In the genomic region with DNA sequence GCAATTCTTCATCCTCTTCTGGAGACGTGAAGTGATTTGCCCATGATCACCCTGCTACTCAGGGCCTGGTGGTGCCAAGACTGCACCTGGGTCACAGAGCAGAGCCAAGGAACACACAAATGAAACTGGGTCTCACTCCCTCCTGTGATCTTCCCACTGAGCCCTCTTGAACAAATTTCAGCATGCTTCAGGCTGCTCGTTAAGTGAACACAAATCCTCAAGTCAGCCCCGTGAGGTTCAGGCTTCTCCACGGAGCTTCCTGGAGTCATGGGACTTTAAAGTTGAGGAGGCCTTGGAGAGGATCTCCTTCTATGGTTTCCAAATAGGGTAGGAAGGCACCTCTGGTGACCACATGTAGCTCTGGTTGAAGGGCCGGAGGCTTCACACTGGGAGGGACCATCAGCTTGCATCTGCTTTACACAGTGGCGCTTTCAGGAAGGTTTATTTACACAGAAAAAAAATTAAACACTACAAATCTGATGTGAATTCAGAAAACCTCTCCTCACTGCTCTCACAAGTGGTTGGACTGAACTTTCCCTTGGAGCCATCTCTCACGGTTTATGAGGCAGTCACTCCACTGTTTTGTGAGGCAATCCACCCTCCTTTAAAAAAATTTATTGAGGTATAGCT, we compare ENCODE assay signal across 15 cellular contexts.
"Had no signal": no experiment of that assay in that cellular context is flagged by ENCODE, and none has a peak within 500 bp of the region (broad histone marks: within the 10 kb centered on the region; RNA-seq: fewer than 3 reads in every experiment).

No MANE protein-coding gene starts in this region.

- ATAC-seq: activated T-helper 17 cell treated with anti-CD3 and anti-CD28 coated beads, Interleukin-2, amount 50 U/mL, for 72 hours; gastrocnemius medialis; left ventricle myocardium superior; stimulated activated naive CD8-positive, alpha-beta T cell treated with anti-CD3 and anti-CD28 coated beads, Interleukin-15, amount 100 ng/mL, for 72 hours had no signal

- DNase-seq: activated B cell treated with CpG ODN at 0.5 μM for 24 hours; activated CD4-positive, alpha-beta T cell treated with anti-CD3 and anti-CD28 coated beads, Interleukin-2, amount 10 ng/mL, durations not matched to agents 24 days and 14 days; activated CD8-positive, alpha-beta memory T cell treated with anti-CD3 and anti-CD28 coated beads for 24 hours; activated naive CD4-positive, alpha-beta T cell treated with anti-CD3 and anti-CD28 coated beads for 36 hours; caudate nucleus; effector CD4-positive, alpha-beta T cell; gastrocnemius medialis; left ventricle myocardium superior; ovary; stimulated activated CD4-positive, alpha-beta T cell treated with anti-CD3 and anti-CD28 coated beads, Interleukin-4, amount 100 ng/mL, for 1 hour; stimulated activated CD8-positive, alpha-beta memory T cell treated with anti-CD3 and anti-CD28 coated beads, Interleukin-4, amount 100 ng/mL, for 48 hours; stimulated activated naive CD8-positive, alpha-beta T cell treated with anti-CD3 and anti-CD28 coated beads, Interleukin-15, amount 100 ng/mL, for 72 hours; testis had no signal

- H3K4me1 ChIP-seq: testis had no signal

- H3K4me3 ChIP-seq: coronary artery, gastrocnemius medialis, ovary, testis had no signal

- H3K36me3 ChIP-seq: gastrocnemius medialis, ovary had no signal

- H3K9me3 ChIP-seq: gastrocnemius medialis, ovary, testis had no signal

- H3K27me3 ChIP-seq: gastrocnemius medialis, ovary, testis had no signal

- H3K27ac ChIP-seq: coronary artery, gastrocnemius medialis, ovary, testis had no signal
